ENCODE assay signal across 20 cellular contexts in the genomic region with DNA sequence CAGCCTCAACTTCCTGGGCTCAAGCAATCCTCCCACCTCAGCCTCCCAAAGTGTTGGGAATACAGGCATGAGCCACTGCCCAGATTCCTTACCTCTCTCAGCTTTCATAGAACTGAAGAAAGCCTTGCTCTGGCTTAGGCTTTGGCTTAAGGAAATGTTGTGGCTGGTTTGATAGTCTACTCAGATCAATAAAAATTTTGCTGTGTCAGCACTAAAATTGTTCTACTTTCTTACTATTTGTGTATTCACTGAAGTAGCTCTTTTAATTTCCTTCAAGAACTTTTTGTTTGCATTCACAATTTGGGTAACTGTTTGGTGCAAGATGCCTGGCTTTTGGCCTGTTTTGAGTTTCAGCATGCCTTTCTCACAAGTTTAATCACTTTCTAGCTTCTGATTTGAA.
DNase-seq lines count a peak whose midpoint lies in the region; ATAC-seq, FAIRE-seq and TF ChIP-seq lines count a peak whose summit lies in the region.
"Had no signal": no experiment of that assay in that cellular context is flagged by ENCODE, and none has a peak within 500 bp of the region (broad histone marks: within the 10 kb centered on the region; RNA-seq: fewer than 3 reads in every experiment).

No MANE protein-coding gene starts in this region.

- H3K18ac ChIP-seq in IMR-90 (ENCODE audit: low read depth, low read length) (no peak overlapping the region), H1 (ENCODE audit: extremely low read depth, low read length) (no peak overlapping the region)

- dilution Hi-C loops in IMR-90 (cut with HindIII; ENCODE audit: low sequenced_read_pairs, unreplicated experiment), result no loop called here

- no peak overlapping the region for H3K14ac ChIP-seq in IMR-90 (replicated peaks; ENCODE audit: low read depth, low read length)
- H3K14ac ChIP-seq in H1 (ENCODE audit: insufficient read length), result no peak overlapping the region

- no peak overlapping the region for H2BK15ac ChIP-seq in IMR-90 (ENCODE audit: low read depth, low read length)
- no peak overlapping the region for H2BK15ac ChIP-seq in H1 (ENCODE audit: low read length)

- TF ChIP-seq POLR2A in A549 (IDR thresholded peaks at IDR 0.05; ENCODE audit: low read length) (no peak), IMR-90 (IDR thresholded peaks at IDR 0.05; ENCODE audit: low read depth, low read length) (no peak), H1 (IDR thresholded peaks at IDR 0.05; ENCODE audit: control extremely low read depth in 1 of 2, low read depth in 2 of 2, low read length in 2 of 2) (no peak)

- H4K8ac ChIP-seq in IMR-90 (ENCODE audit: low read depth in 2 of 2, low read length in 2 of 2) (no peak overlapping the region), H1 (ENCODE audit: extremely low read depth, insufficient read depth, low read length) (no peak overlapping the region)

- H4K91ac ChIP-seq in IMR-90 (ENCODE audit: insufficient read depth, low read depth, low read length) (no peak overlapping the region), H1 (replicated peaks; ENCODE audit: insufficient read length, low read length) (no peak overlapping the region)

- H3K27me3 ChIP-seq in IMR-90 (ENCODE audit: control insufficient read depth, insufficient read depth, low read length) (no peaks in the 10 kb centered on the region), H1 (replicated peaks in 1 of 4; ENCODE audit: control insufficient read depth in 3 of 4, extremely low read depth in 1 of 4, insufficient read depth in 3 of 4, low read length in 3 of 4) (no peaks in the 10 kb centered on the region)
- H3K27me3 ChIP-seq: BLaER1 treated with 17β-estradiol and CSF1 and Interleukin-3, amounts not matched to agents 10 nM and 100 nM had no signal

- no peak for TF ChIP-seq EP300 in A549 (IDR thresholded peaks at IDR 0.05)
- TF ChIP-seq EP300 in H1 (IDR thresholded peaks at IDR 0.05; ENCODE audit: borderline replicate concordance in 1 of 2, low read depth in 2 of 2, low read length in 2 of 2), result no peak

- no peaks in the 10 kb centered on the region for H3K79me2 ChIP-seq in H1 (ENCODE audit: control insufficient read depth in 1 of 2, insufficient read depth in 2 of 2, low read length in 2 of 2)

- no peak overlapping the region for H3K27ac ChIP-seq in A549
- H3K27ac ChIP-seq in IMR-90 (ENCODE audit: insufficient read depth, low read length), result no peak overlapping the region
- no peak overlapping the region for H3K27ac ChIP-seq in H1 (ENCODE audit: low read depth, low read length)
- H3K27ac ChIP-seq: BLaER1 treated with 17β-estradiol and CSF1 and Interleukin-3, amounts not matched to agents 10 nM and 100 nM; C4-2B had no signal

- no peaks in the 10 kb centered on the region for H3K9me1 ChIP-seq in IMR-90 (ENCODE audit: insufficient read depth, low read length)

- no peak overlapping the region for H3K4me3 ChIP-seq in A549
- H3K4me3 ChIP-seq in IMR-90 (ENCODE audit: insufficient read depth, low read depth, low read length), result no peak overlapping the region
- no peak overlapping the region for H3K4me3 ChIP-seq in H1 (ENCODE audit: extremely low read depth in 1 of 4, insufficient read depth in 2 of 4, low read depth in 3 of 4, low read length in 4 of 4)
- H3K4me3 ChIP-seq: BLaER1 treated with 17β-estradiol and CSF1 and Interleukin-3, amounts not matched to agents 10 nM and 100 nM; GM12878 had no signal

- no peak overlapping the region for H2BK5ac ChIP-seq in IMR-90 (ENCODE audit: low read depth, low read length, poor library complexity, severe bottlenecking)
- no peak overlapping the region for H2BK5ac ChIP-seq in H1 (ENCODE audit: low read depth, low read length)

- no peaks in the 10 kb centered on the region for H3K23me2 ChIP-seq in H1 (ENCODE audit: low read depth, low read length)

- ATAC-seq in A549, result no peak
- no peak for ATAC-seq in IMR-90 (ENCODE audit: low read depth)
- ATAC-seq: CD8-positive, alpha-beta T cell; GM12878 had no signal

- TF ChIP-seq RAD21 in A549 (conservative IDR thresholded peaks at IDR 0.05 in 1 of 2, IDR thresholded peaks at IDR 0.05 in 1 of 2), result no peak
- no peak for TF ChIP-seq RAD21 in IMR-90 (IDR thresholded peaks at IDR 0.05; ENCODE audit: low read length)
- TF ChIP-seq RAD21 in H1 (IDR thresholded peaks at IDR 0.05 in 1 of 2, conservative IDR thresholded peaks at IDR 0.05 in 1 of 2; ENCODE audit: low read depth in 2 of 2, low read length in 2 of 2), result no peak

- TF ChIP-seq CTCF in A549 (IDR thresholded peaks at IDR 0.05) (no peak), IMR-90 (conservative IDR thresholded peaks at IDR 0.05; ENCODE audit: low read depth, low read length) (no peak), H1 (IDR thresholded peaks at IDR 0.05; ENCODE audit: control extremely low read depth in 1 of 3, insufficient read depth in 1 of 3, low read depth in 1 of 3, low read length in 3 of 3) (no peak)

- 0 out of 3 replicates have a peak, but pooled peaks cover 3% of the 10 kb centered on the region for H3K9me3 ChIP-seq in A549
- peaks cover 8% of the 10 kb centered on the region for H3K9me3 ChIP-seq in IMR-90 (ENCODE audit: control insufficient read depth, insufficient read depth, low read length)
- no peaks in the 10 kb centered on the region for H3K9me3 ChIP-seq in H1 (ENCODE audit: insufficient read depth in 2 of 2, low read depth in 1 of 2, low read length in 1 of 2)
- H3K9me3 ChIP-seq: BLaER1 treated with 17β-estradiol and CSF1 and Interleukin-3, amounts not matched to agents 10 nM and 100 nM; Caco-2 had no signal

- in situ Hi-C loops in IMR-90 (cut with MboI; ENCODE audit: low sequenced_read_pairs), result no loop called here

- H3K36me3 ChIP-seq in IMR-90 (ENCODE audit: control insufficient read depth, insufficient read depth, low read length) (no peaks in the 10 kb centered on the region), H1 (ENCODE audit: control insufficient read depth in 2 of 4, insufficient read depth in 4 of 4, low read length in 3 of 4) (no peaks in the 10 kb centered on the region)
- H3K36me3 ChIP-seq: BLaER1 treated with 17β-estradiol and CSF1 and Interleukin-3, amounts not matched to agents 10 nM and 100 nM had no signal

- H2BK120ac ChIP-seq in IMR-90 (ENCODE audit: low read depth, low read length) (no peak overlapping the region), H1 (replicated peaks; ENCODE audit: low read depth, low read length) (no peak overlapping the region)

- POLR2A ChIA-PET in A549 (lab: Yijun Ruan, JAX), result no interaction called here
- POLR2A ChIA-PET in IMR-90 (lab: Charles Lee; ENCODE audit: unreplicated experiment), result no interaction called here
- POLR2A ChIA-PET in H1 (lab: Charles Lee; ENCODE audit: partially characterized antibody), result no interaction called here

- H2BK20ac ChIP-seq in IMR-90 (ENCODE audit: low read depth, low read length), result no peak overlapping the region
- H2BK20ac ChIP-seq in H1 (ENCODE audit: low read length), result no peak overlapping the region

- CTCF ChIA-PET in A549 (lab: Yijun Ruan, JAX), result interaction anchor here (1.2 kb wide), 1 partner anchor 10 kb away, joined by 3 read pairs; no protein-coding TSS in a partner anchor
- CTCF ChIA-PET in IMR-90 (lab: Yijun Ruan, JAX), result no interaction called here
- CTCF ChIA-PET in H1 (lab: Charles Lee; ENCODE audit: partially characterized antibody), result interaction anchor here (1.1 to 4.3 kb wide), 3 partner anchors 17 to 23 kb away, joined by 3 to 18 read pairs (median 3); no protein-coding TSS in a partner anchor

- H4K20me1 ChIP-seq in IMR-90 (ENCODE audit: insufficient read depth, low read length) (no peaks in the 10 kb centered on the region), H1 (replicated peaks in 1 of 2; ENCODE audit: control insufficient read depth in 1 of 2, insufficient read depth in 2 of 2, low read length in 2 of 2) (no peaks in the 10 kb centered on the region)
- H4K20me1 ChIP-seq: BLaER1 treated with 17β-estradiol and CSF1 and Interleukin-3, amounts not matched to agents 10 nM and 100 nM had no signal

- DNase-seq in A549 (ENCODE audit: low read depth in 1 of 2, low spot score in 1 of 2) (no peak), IMR-90 (no peak), H1 (ENCODE audit: low read depth in 1 of 2, low spot score in 2 of 2) (no peak), glomerular visceral epithelial cell (ENCODE audit: extremely low spot score) (no peak)
- no peak for DNase-seq in activated CD4-positive, alpha-beta T cell treated with anti-CD3 and anti-CD28 coated beads for 4 hours
- DNase-seq: 8988T; AML-193; Caco-2; Calu3; CD4-positive, alpha-beta T cell; CD8-positive, alpha-beta T cell; DMS79 treated with DMSO at 0.1 percent for 48 hours; GDM1 had no signal

- no peaks in the 10 kb centered on the region for H3K4me1 ChIP-seq in A549
- H3K4me1 ChIP-seq in IMR-90 (ENCODE audit: control insufficient read depth, insufficient read depth, low read length), result no peaks in the 10 kb centered on the region
- H3K4me1 ChIP-seq in H1 (replicated peaks in 1 of 4; ENCODE audit: control insufficient read depth in 3 of 4, insufficient read depth in 4 of 4, low read length in 3 of 4), result no peaks in the 10 kb centered on the region
- H3K4me1 ChIP-seq: BLaER1 treated with 17β-estradiol and CSF1 and Interleukin-3, amounts not matched to agents 10 nM and 100 nM; Caco-2 had no signal

- FAIRE-seq in A549 (lab: Jason Lieb, UNC) (no peak), H1 (lab: Jason Lieb, UNC) (no peak)
- FAIRE-seq: A204.1, D721Med, GM12878, GM12892, GM18507 had no signal

- H3K4ac ChIP-seq in IMR-90 (ENCODE audit: low read depth, low read length) (no peak overlapping the region), H1 (replicated peaks; ENCODE audit: insufficient read length, low read depth, low read length) (no peak overlapping the region)

- H2AFZ ChIP-seq in IMR-90 (replicated peaks; ENCODE audit: low read length, poor library complexity) (no peak overlapping the region), H1 (ENCODE audit: low read length) (no peak overlapping the region)

- H2BK12ac ChIP-seq in H1 (ENCODE audit: low read depth, low read length), result no peak overlapping the region

- no peaks in the 10 kb centered on the region for H3K79me1 ChIP-seq in IMR-90 (ENCODE audit: low read depth in 1 of 2, low read length in 2 of 2)
- H3K79me1 ChIP-seq in H1 (ENCODE audit: low read depth, low read length), result no peaks in the 10 kb centered on the region

- BruUV-seq in IMR-90 (replicated peaks; lab: Mats Ljungman, UMichigan), result no TSS peak

- H4K5ac ChIP-seq in IMR-90 (ENCODE audit: low read depth, low read length) (no peak overlapping the region), H1 (ENCODE audit: insufficient read length, low read depth, low read length) (no peak overlapping the region)

- no peak overlapping the region for H2AK5ac ChIP-seq in IMR-90 (ENCODE audit: low read depth, low read length)
- H2AK5ac ChIP-seq in H1 (ENCODE audit: low read depth, low read length), result no peak overlapping the region

- H3K9ac ChIP-seq in IMR-90 (ENCODE audit: low read depth, low read length) (no peak overlapping the region), H1 (replicated peaks in 1 of 4; ENCODE audit: extremely low read depth in 1 of 4, low read depth in 3 of 4, low read length in 3 of 4) (no peak overlapping the region)
- H3K9ac ChIP-seq: BLaER1 treated with 17β-estradiol and CSF1 and Interleukin-3, amounts not matched to agents 10 nM and 100 nM had no signal

- H2AK9ac ChIP-seq in IMR-90 (replicated peaks; ENCODE audit: low read depth, low read length, poor library complexity), result no peak overlapping the region

- intact Hi-C loops in IMR-90 (cut with micrococcal nuclease), result loop anchor here (2.0 kb wide), 1 partner anchor 49 kb away; no protein-coding TSS in a partner anchor

- H3K4me2 ChIP-seq in A549 (no peak overlapping the region), IMR-90 (ENCODE audit: low read depth, low read length) (no peak overlapping the region), H1 (ENCODE audit: insufficient read depth in 1 of 2, low read depth in 2 of 2, low read length in 2 of 2) (no peak overlapping the region)
- H3K4me2 ChIP-seq: BLaER1 treated with 17β-estradiol and CSF1 and Interleukin-3, amounts not matched to agents 10 nM and 100 nM had no signal

- H3K23ac ChIP-seq in IMR-90 (ENCODE audit: low read depth, low read length), result no peak overlapping the region
- no peak overlapping the region for H3K23ac ChIP-seq in H1 (ENCODE audit: insufficient read length)

- H3K56ac ChIP-seq in IMR-90 (ENCODE audit: extremely low read depth, insufficient read depth, low read length) (no peak overlapping the region), H1 (replicated peaks; ENCODE audit: insufficient read length, low read depth, low read length) (no peak overlapping the region)

Comparison
In these comparisons a context has a peak if more than half of its experiments do, and no peak if none do; other contexts are left out.
1. Of the 18 proteins assayed by ChIP-seq in both H1 and A549: peak only in H1: none; only in A549: none; in both: MAFK; in neither: 17.